In genomic region chr2:159043710-159044109, GRCh38 we compare ENCODE assay signal across 17 cellular contexts.
DNase-seq lines count a peak whose midpoint lies in the region; ATAC-seq and TF ChIP-seq lines count a peak whose summit lies in the region.
"Had no signal": no experiment of that assay in that cellular context is flagged by ENCODE, and none has a peak within 500 bp of the region (broad histone marks: within the 10 kb centered on the region; RNA-seq: fewer than 3 reads in every experiment).

No MANE protein-coding gene starts in this region.

- H3K4me1 ChIP-seq in RWPE2 (ENCODE audit: insufficient read depth, poor library complexity, severe bottlenecking) (peaks cover 43% of the 10 kb centered on the region), prostate gland (replicated peaks) (peaks cover 33% of the 10 kb centered on the region)
- no peaks in the 10 kb centered on the region for H3K4me1 ChIP-seq in CD8-positive, alpha-beta memory T cell (ENCODE audit: insufficient read depth, low read length)

- peaks cover 43% of the 10 kb centered on the region for H3K36me3 Mint-ChIP-seq in mesothelial cell of epicardium
- peaks cover 0 to 11% (median 0%) of the 10 kb centered on the region in 3 donors for H3K36me3 Mint-ChIP-seq in CD8-positive, alpha-beta memory T cell

- H3K27ac ChIP-seq in RWPE2 (ENCODE audit: poor library complexity, severe bottlenecking) (peak overlapping the region; percentile 58), prostate gland (peak overlapping the region; percentile 68 to 71)
- H3K27ac ChIP-seq in CD8-positive, alpha-beta memory T cell (ENCODE audit: low read depth, low read length), result no peak overlapping the region

- H3K9me3 Mint-ChIP-seq in mesothelial cell of epicardium, result peaks cover 17% of the 10 kb centered on the region
- peaks cover 0 to 2% (median 0%) of the 10 kb centered on the region in 5 donors for H3K9me3 Mint-ChIP-seq in CD8-positive, alpha-beta memory T cell
- H3K9me3 Mint-ChIP-seq: HFFc6 had no signal

- POLR2A ChIA-PET in CD8-positive, alpha-beta memory T cell (lab: Charles Lee), result no interaction called here

- H3K36me3 ChIP-seq in RWPE2 (ENCODE audit: low read depth) (peaks cover 13% of the 10 kb centered on the region; the same call in 1 of the 2 replicates), prostate gland (no peaks in the 10 kb centered on the region)
- H3K36me3 ChIP-seq in CD8-positive, alpha-beta memory T cell (ENCODE audit: insufficient read depth, low read length), result no peaks in the 10 kb centered on the region

- no peak overlapping the region for H3K4me3 Mint-ChIP-seq in mesothelial cell of epicardium
- H3K4me3 Mint-ChIP-seq in CD8-positive, alpha-beta memory T cell, result no peak overlapping the region
- H3K4me3 Mint-ChIP-seq: B cell; CD4-positive, alpha-beta memory T cell; HFFc6 had no signal

- no peak for ATAC-seq in RWPE2 (ENCODE audit: low read depth)
- ATAC-seq in GM19455 (IDR thresholded peaks at IDR 0.05; ENCODE audit: unreplicated experiment), result no peak
- no peak for ATAC-seq in HG03025 (IDR thresholded peaks at IDR 0.05; ENCODE audit: low FRiP score, unreplicated experiment)

- 51% methylated on average over 5 of the region's 5 CpGs for WGBS in prostate gland

- H3K27me3 ChIP-seq in RWPE2 (ENCODE audit: insufficient read depth, poor library complexity, severe bottlenecking), result no peaks in the 10 kb centered on the region
- H3K27me3 ChIP-seq in prostate gland (replicated peaks; ENCODE audit: insufficient read depth), result no peaks in the 10 kb centered on the region
- H3K27me3 ChIP-seq in CD8-positive, alpha-beta memory T cell (ENCODE audit: insufficient read depth, low read length, poor library complexity, severe bottlenecking), result no peaks in the 10 kb centered on the region

- no peaks in the 10 kb centered on the region for H3K27me3 Mint-ChIP-seq in mesothelial cell of epicardium (ENCODE audit: low read depth)
- peaks cover 7 to 32% of the 10 kb centered on the region in 2 donors for H3K27me3 Mint-ChIP-seq in CD8-positive, alpha-beta memory T cell

- peaks cover 65% of the 10 kb centered on the region for H3K4me1 Mint-ChIP-seq in mesothelial cell of epicardium
- H3K4me1 Mint-ChIP-seq in CD8-positive, alpha-beta memory T cell, result no peaks in the 10 kb centered on the region
- H3K4me1 Mint-ChIP-seq: B cell had no signal

- H3K4me3 ChIP-seq in LNCaP clone FGC (ENCODE audit: low read depth, low read length) (no peak overlapping the region), RWPE2 (ENCODE audit: severe bottlenecking) (no peak overlapping the region), prostate gland (no peak overlapping the region)
- no peak overlapping the region for H3K4me3 ChIP-seq in CD8-positive, alpha-beta memory T cell (ENCODE audit: low read length)

- intact Hi-C loops in prostate gland (cut with DNase I), result loop anchor here (10.0 kb wide), 1 partner anchor 69 kb away; no protein-coding TSS in a partner anchor

- no peak for TF ChIP-seq POLR2A in prostate gland (IDR thresholded peaks at IDR 0.05)

- CTCF ChIA-PET in CD8-positive, alpha-beta memory T cell (lab: Charles Lee), result no interaction called here

- DNase-seq in LNCaP clone FGC (ENCODE audit: low read depth) (peak; percentile 69), RWPE2 (ENCODE audit: low spot score) (no peak), mesothelial cell of epicardium (ENCODE audit: low spot score in 2 of 2, unreplicated experiment in 2 of 2) (no peak), prostate gland (ENCODE audit: low spot score) (no peak), iPS-NIHi11 (ENCODE audit: low spot score) (no peak)
- DNase-seq in CD8-positive, alpha-beta memory T cell, result no peak
- DNase-seq: C1 segment of cervical spinal cord; CD4-positive, alpha-beta memory T cell; COR-L47; DMS53; GF-D8; HCEC 1CT; HFFc6; IMR-90 had no signal

- H3K27ac Mint-ChIP-seq in mesothelial cell of epicardium, result peak overlapping the region; percentile 99
- no peak overlapping the region for H3K27ac Mint-ChIP-seq in CD8-positive, alpha-beta memory T cell
- H3K27ac Mint-ChIP-seq: B cell; CD4-positive, alpha-beta memory T cell; HFFc6 had no signal

- TF ChIP-seq CTCF in LNCaP clone FGC (IDR thresholded peaks at IDR 0.05; ENCODE audit: control insufficient read depth, extremely low read depth, insufficient read depth), result no peak
- no peak for TF ChIP-seq CTCF in RWPE2 (IDR thresholded peaks at IDR 0.05; ENCODE audit: poor library complexity, severe bottlenecking)
- TF ChIP-seq CTCF in mesothelial cell of epicardium (IDR thresholded peaks at IDR 0.05; ENCODE audit: unreplicated experiment), result no peak
- TF ChIP-seq CTCF in prostate gland (IDR thresholded peaks at IDR 0.05), result no peak

- no peaks in the 10 kb centered on the region for H3K9me3 ChIP-seq in RWPE2 (ENCODE audit: severe bottlenecking)
- no peaks in the 10 kb centered on the region for H3K9me3 ChIP-seq in prostate gland
- no peaks in the 10 kb centered on the region for H3K9me3 ChIP-seq in CD8-positive, alpha-beta memory T cell (ENCODE audit: low read length)
